In genomic region chr12:29552324-29552927, GRCh38 we compare ENCODE assay signal across 8 cellular contexts. TPM values are rescaled to one million over a fixed set of nuclear protein-coding genes. Genes with fewer than 3 reads are reported as not detected.
A peak's percentile ranks its signal among the peaks of the same experiment; 100 is the strongest.
DNase-seq lines count a peak whose midpoint lies in the region; ATAC-seq and TF ChIP-seq lines count a peak whose summit lies in the region.

No MANE protein-coding gene starts in this region.

- peak; percentile 89 for ATAC-seq in GM18861 (IDR thresholded peaks at IDR 0.05; ENCODE audit: unreplicated experiment)
- peak; percentile 81 for ATAC-seq in HG03095 (IDR thresholded peaks at IDR 0.05; ENCODE audit: unreplicated experiment)
- peak; percentile 67 for ATAC-seq in activated CD8-positive, alpha-beta T cell treated with anti-CD3 and anti-CD28 coated beads for 36 hours
- ATAC-seq in stimulated activated naive B cell treated with anti-CD40 and anti-IgM and Interleukin-4, amounts not matched to agents 10 μg/mL and 1 μg/mL and 100 μg/mL, for 72 hours (replicated peaks) = peak; percentile 83 to 87

- no peak overlapping the region for H3K27ac ChIP-seq in AG04450 (ENCODE audit: low read depth, low read length)

- H3K4me3 ChIP-seq in AG04450 (ENCODE audit: low read depth, low read length) = no peak overlapping the region

- H3K27ac Mint-ChIP-seq in activated CD8-positive, alpha-beta T cell treated with anti-CD3 and anti-CD28 coated beads for 36 hours = no peak overlapping the region
- H3K27ac Mint-ChIP-seq in endothelial cell (ENCODE audit: unreplicated experiment) = no peak overlapping the region
- H3K27ac Mint-ChIP-seq in stimulated activated naive B cell treated with anti-CD40 and anti-IgM and Interleukin-4, amounts not matched to agents 10 μg/mL and 1 μg/mL and 100 μg/mL, for 72 hours = no peak overlapping the region

- DNase-seq in AG04450 (ENCODE audit: low read depth, low spot score) = peak; percentile 18
- DNase-seq in NCI-H774 (lab: John Stamatoyannopoulos, UW) = peak; percentile 5
- peak; percentile 64 for DNase-seq in activated CD8-positive, alpha-beta T cell treated with anti-CD3 and anti-CD28 coated beads for 36 hours
- DNase-seq in endothelial cell (ENCODE audit: low spot score) = peak; percentile 86
- peak; percentile 75 for DNase-seq in myocyte (ENCODE audit: low read depth)
- DNase-seq in stimulated activated naive B cell treated with anti-CD40 and anti-IgM and Interleukin-4, amounts not matched to agents 10 μg/mL and 1 μg/mL and 100 μg/mL, for 72 hours = peak; percentile 25

- no peaks in the 10 kb centered on the region for H3K36me3 Mint-ChIP-seq in activated CD8-positive, alpha-beta T cell treated with anti-CD3 and anti-CD28 coated beads for 36 hours (ENCODE audit: low read depth)
- H3K36me3 Mint-ChIP-seq in endothelial cell (ENCODE audit: low read depth, unreplicated experiment) = no peaks in the 10 kb centered on the region
- H3K36me3 Mint-ChIP-seq in stimulated activated naive B cell treated with anti-CD40 and anti-IgM and Interleukin-4, amounts not matched to agents 10 μg/mL and 1 μg/mL and 100 μg/mL, for 72 hours = no peaks in the 10 kb centered on the region

- H3K4me1 Mint-ChIP-seq in activated CD8-positive, alpha-beta T cell treated with anti-CD3 and anti-CD28 coated beads for 36 hours (ENCODE audit: low read depth) = no peaks in the 10 kb centered on the region
- no peaks in the 10 kb centered on the region for H3K4me1 Mint-ChIP-seq in endothelial cell (ENCODE audit: unreplicated experiment)
- H3K4me1 Mint-ChIP-seq in stimulated activated naive B cell treated with anti-CD40 and anti-IgM and Interleukin-4, amounts not matched to agents 10 μg/mL and 1 μg/mL and 100 μg/mL, for 72 hours = no peaks in the 10 kb centered on the region

- CTCF ChIA-PET in AG04450 (lab: Charles Lee) = interaction anchor here (0.6 to 1.6 kb wide), 18 partner anchors 8 to 1255 kb away, joined by 3 to 8 read pairs (median 3); no protein-coding TSS in a partner anchor
- CTCF ChIA-PET in activated CD8-positive, alpha-beta T cell treated with anti-CD3 and anti-CD28 coated beads for 36 hours (lab: Charles Lee) = interaction anchor here (0.8 to 1.3 kb wide), 6 partner anchors 9 to 1256 kb away, joined by 3 to 6 read pairs (median 3); no protein-coding TSS in a partner anchor

- H3K4me3 Mint-ChIP-seq in activated CD8-positive, alpha-beta T cell treated with anti-CD3 and anti-CD28 coated beads for 36 hours = no peak overlapping the region
- no peak overlapping the region for H3K4me3 Mint-ChIP-seq in endothelial cell (ENCODE audit: unreplicated experiment)
- no peak overlapping the region for H3K4me3 Mint-ChIP-seq in stimulated activated naive B cell treated with anti-CD40 and anti-IgM and Interleukin-4, amounts not matched to agents 10 μg/mL and 1 μg/mL and 100 μg/mL, for 72 hours

- peak; percentile 98 for TF ChIP-seq CTCF in AG04450 (IDR thresholded peaks at IDR 0.05; ENCODE audit: low read depth, low read length)
- peak; percentile 89 for TF ChIP-seq CTCF in activated CD8-positive, alpha-beta T cell treated with anti-CD3 and anti-CD28 coated beads for 36 hours (IDR thresholded peaks at IDR 0.05)
- TF ChIP-seq CTCF in endothelial cell (IDR thresholded peaks at IDR 0.05; ENCODE audit: unreplicated experiment) = peak; percentile 80

- H3K9me3 ChIP-seq in AG04450 (ENCODE audit: control insufficient read depth, insufficient read depth, low read length) = no peaks in the 10 kb centered on the region

- H3K27me3 Mint-ChIP-seq in activated CD8-positive, alpha-beta T cell treated with anti-CD3 and anti-CD28 coated beads for 36 hours = peaks cover 3% of the 10 kb centered on the region
- H3K27me3 Mint-ChIP-seq in endothelial cell (ENCODE audit: unreplicated experiment) = no peaks in the 10 kb centered on the region
- peaks cover 6 to 17% of the 10 kb centered on the region in 2 donors for H3K27me3 Mint-ChIP-seq in stimulated activated naive B cell treated with anti-CD40 and anti-IgM and Interleukin-4, amounts not matched to agents 10 μg/mL and 1 μg/mL and 100 μg/mL, for 72 hours

- POLR2A ChIA-PET in AG04450 (lab: Yijun Ruan, JAX) = no interaction called here
- POLR2A ChIA-PET in activated CD8-positive, alpha-beta T cell treated with anti-CD3 and anti-CD28 coated beads for 36 hours (lab: Charles Lee) = no interaction called here

- H3K9me3 Mint-ChIP-seq in activated CD8-positive, alpha-beta T cell treated with anti-CD3 and anti-CD28 coated beads for 36 hours = no peaks in the 10 kb centered on the region
- no peaks in the 10 kb centered on the region for H3K9me3 Mint-ChIP-seq in endothelial cell (ENCODE audit: unreplicated experiment)
- no peaks in the 10 kb centered on the region for H3K9me3 Mint-ChIP-seq in stimulated activated naive B cell treated with anti-CD40 and anti-IgM and Interleukin-4, amounts not matched to agents 10 μg/mL and 1 μg/mL and 100 μg/mL, for 72 hours

- no peaks in the 10 kb centered on the region for H3K27me3 ChIP-seq in AG04450 (ENCODE audit: control insufficient read depth, insufficient read depth, low read length)

- intact Hi-C loops in activated CD8-positive, alpha-beta T cell treated with anti-CD3 and anti-CD28 coated beads for 36 hours (cut with micrococcal nuclease) = loop anchor here (10.0 kb wide), 1 partner anchor 1252 kb away; no protein-coding TSS in a partner anchor

RNA-seq across cellular contexts. Expression of gene OVCH1, which starts 54.9 kb away (rescaled TPM):
- 0.22 and 0.26 TPM in 2 replicates for polyA plus RNA-seq in AG04450 (2011; rRNA removed)
- 0.18 and 0.56 TPM in 2 replicates for polyA minus RNA-seq in AG04450 (2011; rRNA and poly(A)+ RNA removed)
- total RNA-seq in activated CD8-positive, alpha-beta T cell treated with anti-CD3 and anti-CD28 coated beads for 36 hours = not detected
- total RNA-seq in endothelial cell (ENCODE audit: unreplicated experiment) = not detected
- 0.10 and 0.64 TPM in 2 replicates for total RNA-seq in myocyte
- 0.06 TPM for polyA plus RNA-seq in myocyte (2012)

Comparison
In these comparisons a context has a peak if more than half of its experiments do, and no peak if none do; other contexts are left out.
1. DNase-seq: peak in every context shown above with its lines; median percentile 86 in endothelial cell; 75 in myocyte; 64 in activated CD8-positive, alpha-beta T cell treated with anti-CD3 and anti-CD28 coated beads for 36 hours; 25 in stimulated activated naive B cell treated with anti-CD40 and anti-IgM and Interleukin-4, amounts not matched to agents 10 μg/mL and 1 μg/mL and 100 μg/mL, for 72 hours; 18 in AG04450; 5 in NCI-H774.